17 cellular contexts compared by ENCODE assay signal in genomic region chr11:70587095-70587389, GRCh38.
"Had no signal": no experiment of that assay in that cellular context is flagged by ENCODE, and none has a peak within 500 bp of the region (broad histone marks: within the 10 kb centered on the region; RNA-seq: fewer than 3 reads in every experiment).

No MANE protein-coding gene starts in this region.

- DNase-seq: activated CD4-positive, alpha-beta T cell treated with anti-CD3 and anti-CD28 coated beads for 1 hour; activated CD4-positive, alpha-beta T cell treated with anti-CD3 and anti-CD28 coated beads, Interleukin-2, amount 50 U/mL, for 4 hours; activated naive CD4-positive, alpha-beta T cell treated with Interleukin-2 at 50 U/mL for 16 hours; anterior cingulate cortex; dermis blood vessel endothelial cell; effector memory CD8-positive, alpha-beta T cell; gastrocnemius medialis; immature natural killer cell; naive thymus-derived CD8-positive, alpha-beta T cell; occipital lobe; stimulated activated CD4-positive, alpha-beta T cell treated with anti-CD3 and anti-CD28 coated beads, Interleukin-2, amount 100 ng/mL, for 24 hours had no signal

- H3K4me3 ChIP-seq: gastrocnemius medialis, heart left ventricle, psoas muscle, thoracic aorta had no signal

- H3K9me3 ChIP-seq: gastrocnemius medialis, psoas muscle, thoracic aorta had no signal

- H3K4me3 Mint-ChIP-seq: activated T-helper 17 cell treated with anti-CD3 and anti-CD28 coated beads, Interleukin-2, amount 50 U/mL, for 72 hours; effector memory CD8-positive, alpha-beta T cell; immature natural killer cell; naive thymus-derived CD8-positive, alpha-beta T cell; stimulated activated effector memory CD8-positive, alpha-beta T cell treated with anti-CD3 and anti-CD28 coated beads, Interleukin-12 subunit alpha, Interleukin-12 subunit beta, amount 100 ng/mL, for 72 hours had no signal

- H3K4me1 ChIP-seq: gastrocnemius medialis, heart left ventricle, psoas muscle had no signal

- H3K27ac Mint-ChIP-seq: activated T-helper 17 cell treated with anti-CD3 and anti-CD28 coated beads, Interleukin-2, amount 50 U/mL, for 72 hours; effector memory CD8-positive, alpha-beta T cell; immature natural killer cell; naive thymus-derived CD8-positive, alpha-beta T cell; stimulated activated effector memory CD8-positive, alpha-beta T cell treated with anti-CD3 and anti-CD28 coated beads, Interleukin-12 subunit alpha, Interleukin-12 subunit beta, amount 100 ng/mL, for 72 hours had no signal

- H3K36me3 Mint-ChIP-seq: immature natural killer cell; naive thymus-derived CD8-positive, alpha-beta T cell; stimulated activated effector memory CD8-positive, alpha-beta T cell treated with anti-CD3 and anti-CD28 coated beads, Interleukin-12 subunit alpha, Interleukin-12 subunit beta, amount 100 ng/mL, for 72 hours had no signal

- H3K36me3 ChIP-seq: gastrocnemius medialis, heart left ventricle, thoracic aorta had no signal

- ATAC-seq: activated T-helper 17 cell treated with anti-CD3 and anti-CD28 coated beads, Interleukin-2, amount 50 U/mL, for 72 hours; effector memory CD8-positive, alpha-beta T cell; gastrocnemius medialis; heart left ventricle; naive thymus-derived CD8-positive, alpha-beta T cell; psoas muscle; sciatic nerve; stimulated activated effector memory CD8-positive, alpha-beta T cell treated with anti-CD3 and anti-CD28 coated beads, Interleukin-12 subunit alpha, Interleukin-12 subunit beta, amount 100 ng/mL, for 72 hours had no signal

- H3K27ac ChIP-seq: gastrocnemius medialis, heart left ventricle, psoas muscle, thoracic aorta had no signal

- H3K9me3 Mint-ChIP-seq: effector memory CD8-positive, alpha-beta T cell; immature natural killer cell; stimulated activated effector memory CD8-positive, alpha-beta T cell treated with anti-CD3 and anti-CD28 coated beads, Interleukin-12 subunit alpha, Interleukin-12 subunit beta, amount 100 ng/mL, for 72 hours had no signal

- H3K27me3 ChIP-seq: gastrocnemius medialis, heart left ventricle had no signal
